8 cellular contexts compared by ENCODE assay signal in genomic region chr1:174800221-174800791, GRCh38.
DNase-seq lines count a peak whose midpoint lies in the region; ATAC-seq and TF ChIP-seq lines count a peak whose summit lies in the region.

No MANE protein-coding gene starts in this region.

- no peaks in the 10 kb centered on the region for H3K27me3 Mint-ChIP-seq in WTC11 (ENCODE audit: low read depth)

- no peak overlapping the region for H3K27ac Mint-ChIP-seq in WTC11

- H3K36me3 ChIP-seq in neutrophil: no peaks in the 10 kb centered on the region

- peak; percentile 11 for DNase-seq in activated naive CD4-positive, alpha-beta T cell treated with Interleukin-2 at 50 U/mL for 16 hours
- DNase-seq in activated naive CD4-positive, alpha-beta T cell (lab: John Stamatoyannopoulos, UW): no peak
- no peak for DNase-seq in WTC11 (ENCODE audit: low spot score)
- no peak for DNase-seq in fibroblast of the aortic adventitia (ENCODE audit: low read depth)
- DNase-seq in NCI-H1694 treated with DMSO at 0.1 percent for 48 hours (lab: John Stamatoyannopoulos, UW): no peak
- no peak for DNase-seq in NOMO-1 treated with dmso at 0.1 percent for 144 hours (lab: John Stamatoyannopoulos, UW; ENCODE audit: unreplicated experiment)

- CTCF ChIA-PET in WTC11 (lab: Charles Lee): interaction anchor here (0.6 to 1.5 kb wide), 9 partner anchors 9 to 538 kb away, joined by 3 to 6 read pairs (median 4); no protein-coding TSS in a partner anchor

- H3K27ac ChIP-seq in neutrophil: no peak overlapping the region

- H3K27me3 ChIP-seq in neutrophil: peaks cover 18% of the 10 kb centered on the region

- no peaks in the 10 kb centered on the region for H3K36me3 Mint-ChIP-seq in WTC11

- H3K4me3 ChIP-seq in fibroblast of the aortic adventitia (ENCODE audit: low read depth, low read length) (peak overlapping the region; percentile 64), neutrophil (ENCODE audit: low read depth in 1 of 2, low read length in 1 of 2) (peak overlapping the region; percentile 15 to 43)

- POLR2A ChIA-PET in WTC11 (lab: Charles Lee): interaction anchor here (0.6 to 1.8 kb wide), 6 partner anchors 10 to 223 kb away, joined by 3 to 9 read pairs (median 5); partner anchors contain the start of genes CACYBP and MRPS14

- H3K4me3 Mint-ChIP-seq in WTC11: no peak overlapping the region

- H3K9me3 ChIP-seq in neutrophil: no peaks in the 10 kb centered on the region

- no peak for TF ChIP-seq CTCF in WTC11 (IDR thresholded peaks at IDR 0.05)
- no peak for TF ChIP-seq CTCF in fibroblast of the aortic adventitia (IDR thresholded peaks at IDR 0.05; ENCODE audit: insufficient read depth, low read length)
- no peak for TF ChIP-seq CTCF in neutrophil (IDR thresholded peaks at IDR 0.05)

- H3K4me1 Mint-ChIP-seq in WTC11: peaks cover 8% of the 10 kb centered on the region

- ATAC-seq in WTC11: peak; percentile 5
- no peak for ATAC-seq in GM21825 (IDR thresholded peaks at IDR 0.05; ENCODE audit: unreplicated experiment)

- peaks cover 5 to 15% of the 10 kb centered on the region in 2 experiments for H3K4me1 ChIP-seq in neutrophil (ENCODE audit: control insufficient read depth in 1 of 2, insufficient read depth in 1 of 2, low read depth in 1 of 2, low read length in 1 of 2)

- H3K9me3 Mint-ChIP-seq in WTC11: no peaks in the 10 kb centered on the region

TF ChIP-seq in WTC11, 78 proteins besides CTCF, POLR2A, EP300 and RAD21:
- no peak for TF ChIP-seq ZNF121 (CRISPR knock-in tag; IDR thresholded peaks at IDR 0.05)
- TF ChIP-seq JAZF1 (CRISPR knock-in tag; IDR thresholded peaks at IDR 0.05): no peak
- TF ChIP-seq NFYB (CRISPR knock-in tag; conservative IDR thresholded peaks at IDR 0.05; ENCODE audit: low read depth): no peak
